Comparison of ENCODE assay signal across 10 cellular contexts in the genomic region with DNA sequence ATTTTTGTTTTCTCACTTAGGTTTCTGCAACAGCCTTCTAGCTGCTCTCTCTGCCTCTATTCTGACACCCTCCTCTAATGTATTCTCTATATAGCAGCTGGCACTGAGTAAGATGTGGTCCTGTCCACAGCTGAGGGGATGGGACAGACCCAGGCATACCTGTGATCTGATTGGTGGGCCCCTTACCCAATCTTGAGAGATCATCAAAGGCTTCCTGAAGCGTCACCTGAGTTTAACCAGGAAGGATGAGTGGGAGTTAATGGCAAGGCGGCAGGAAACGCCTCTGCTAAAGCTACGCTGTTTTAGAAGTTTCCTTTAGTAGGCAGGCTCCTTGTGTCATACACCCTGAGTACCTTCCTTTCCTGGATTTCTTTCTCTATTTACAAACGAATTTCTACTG. TPM values are rescaled to one million over a fixed set of nuclear protein-coding genes. Genes with fewer than 3 reads are reported as not detected.
DNase-seq lines count a peak whose midpoint lies in the region; ATAC-seq and TF ChIP-seq lines count a peak whose summit lies in the region.
"Had no signal": no experiment of that assay in that cellular context is flagged by ENCODE, and none has a peak within 500 bp of the region (broad histone marks: within the 10 kb centered on the region; RNA-seq: fewer than 3 reads in every experiment).

No MANE protein-coding gene starts in this region.

- DNase-seq in GM23248 = no peak
- DNase-seq in activated CD4-positive, alpha-beta T cell treated with anti-CD3 and anti-CD28 coated beads for 48 hours = peak; percentile 75
- DNase-seq in central memory CD8-positive, alpha-beta T cell (ENCODE audit: low spot score in 2 of 2) = peak in 1 of 2 donors; percentile 19
- DNase-seq in stimulated activated naive CD4-positive, alpha-beta T cell (lab: John Stamatoyannopoulos, UW) = peak; percentile 27 to 78 (median 70)
- DNase-seq in NK-92 treated with Interleukin-12 subunit alpha and Interleukin-12 subunit beta, amount 100 ng/mL, for 24 hours (lab: John Stamatoyannopoulos, UW) = no peak
- DNase-seq in brain microvascular endothelial cell = no peak
- no peak for DNase-seq in retina
- no peak for DNase-seq in NCI-H345 treated with DMSO at 0.1 percent for 48 hours (lab: John Stamatoyannopoulos, UW; ENCODE audit: unreplicated experiment)
- DNase-seq: right lobe of liver had no signal

- H3K9me2 ChIP-seq in GM23248 (ENCODE audit: insufficient read depth) = no peaks in the 10 kb centered on the region

- H3K36me3 ChIP-seq in GM23248 (ENCODE audit: low read depth) (no peaks in the 10 kb centered on the region), brain microvascular endothelial cell (replicated peaks) (no peaks in the 10 kb centered on the region)
- H3K36me3 ChIP-seq: ascending aorta, right lobe of liver had no signal

- no peaks in the 10 kb centered on the region for H3K79me2 ChIP-seq in GM23248 (ENCODE audit: insufficient read depth)

- peaks cover 31% of the 10 kb centered on the region for H3K4me1 ChIP-seq in GM23248 (ENCODE audit: insufficient read depth)

- no peaks in the 10 kb centered on the region for H4K20me1 ChIP-seq in GM23248 (ENCODE audit: insufficient read depth)

- H3K27me3 ChIP-seq in GM23248 (replicated peaks; ENCODE audit: insufficient read depth) (no peaks in the 10 kb centered on the region), brain microvascular endothelial cell (replicated peaks) (no peaks in the 10 kb centered on the region)
- H3K27me3 ChIP-seq: ascending aorta, right lobe of liver had no signal

- H3K27ac ChIP-seq in GM23248 (no peak overlapping the region), brain microvascular endothelial cell (no peak overlapping the region)
- H3K27ac ChIP-seq: ascending aorta, right lobe of liver had no signal

- TF ChIP-seq CTCF in brain microvascular endothelial cell (IDR thresholded peaks at IDR 0.05; ENCODE audit: low read depth, low read length, missing control alignments) = no peak

- H2AFZ ChIP-seq in GM23248 = no peak overlapping the region

- no peaks in the 10 kb centered on the region for H3K9me3 Mint-ChIP-seq in central memory CD8-positive, alpha-beta T cell

- peaks cover 38% of the 10 kb centered on the region for H3K4me1 Mint-ChIP-seq in central memory CD8-positive, alpha-beta T cell

- ATAC-seq in central memory CD8-positive, alpha-beta T cell (replicated peaks; ENCODE audit: extremely low read depth, poor library complexity, severe bottlenecking) = peak; percentile 90
- ATAC-seq: right lobe of liver had no signal

- 61 to 62% methylated on average over 5 of the region's 5 CpGs for WGBS in GM23248 (ENCODE audit: low coverage in 1 of 2, low lambda C conversion rate in 2 of 2, missing lambda C conversion rate in 2 of 2), 2 experiments

- H3K4me3 ChIP-seq in GM23248 = no peak overlapping the region
- no peak overlapping the region for H3K4me3 ChIP-seq in brain microvascular endothelial cell (ENCODE audit: low read depth, low read length)
- H3K4me3 ChIP-seq: ascending aorta, right lobe of liver had no signal

- peak overlapping the region; percentile 23 for H3K4me2 ChIP-seq in GM23248 (ENCODE audit: unreplicated experiment)

- H3K36me3 Mint-ChIP-seq in central memory CD8-positive, alpha-beta T cell (ENCODE audit: insufficient read depth) = peaks cover 6% of the 10 kb centered on the region

- H3F3A ChIP-seq in GM23248 (ENCODE audit: insufficient read depth) = peaks cover 30% of the 10 kb centered on the region

- no peaks in the 10 kb centered on the region for H3K9me3 ChIP-seq in GM23248 (ENCODE audit: low read depth)
- H3K9me3 ChIP-seq: ascending aorta, right lobe of liver had no signal

- no peak overlapping the region for H3K27ac Mint-ChIP-seq in central memory CD8-positive, alpha-beta T cell (ENCODE audit: low read depth)

- in situ Hi-C loops in GM23248 (cut with MboI) = no loop called here
- in situ Hi-C loops in brain microvascular endothelial cell (cut with HindIII; ENCODE audit: low pct_ligation_motif_present, low sequenced_read_pairs) = no loop called here

- H3K27me3 Mint-ChIP-seq in central memory CD8-positive, alpha-beta T cell = no peaks in the 10 kb centered on the region

- H3K9ac ChIP-seq in GM23248 = no peak overlapping the region

- H3K4me3 Mint-ChIP-seq in central memory CD8-positive, alpha-beta T cell = peak overlapping the region; percentile 2

RNA-seq across cellular contexts. Expression of a gene that starts 5.7 kb away (rescaled TPM):
- total RNA-seq in GM23248 (2014; rRNA removed; shearing (Covaris generic)) = 2.9 and 4.3 TPM in 2 replicates
- 1.3 TPM in 2 replicates for polyA plus RNA-seq in GM23248 (2016; fragmentation: Nextera tagmentation; extraction: Ambion mirVana)

RNA-seq across cellular contexts. Expression of a gene that starts 52.3 kb away (rescaled TPM):
- 50.9 and 59.2 TPM in 2 replicates for total RNA-seq in GM23248 (2014; rRNA removed; shearing (Covaris generic))
- 116 and 126 TPM in 2 replicates for polyA plus RNA-seq in GM23248 (2016; fragmentation: Nextera tagmentation; extraction: Ambion mirVana)

Comparison
In these comparisons a context has a peak if more than half of its experiments do, and no peak if none do; other contexts are left out.
1. DNase-seq: peak in activated CD4-positive, alpha-beta T cell treated with anti-CD3 and anti-CD28 coated beads for 48 hours (single experiment) and stimulated activated naive CD4-positive, alpha-beta T cell (6 of 6); none in GM23248 (single experiment), NK-92 treated with Interleukin-12 subunit alpha and Interleukin-12 subunit beta, amount 100 ng/mL, for 24 hours (single experiment), brain microvascular endothelial cell (single experiment), retina (single experiment) and NCI-H345 treated with DMSO at 0.1 percent for 48 hours (single experiment).